ENCODE assay signal across 1 cellular context in genomic region chr16:4371481-4372314, GRCh38.
A peak's percentile ranks its signal among the peaks of the same experiment; 100 is the strongest.
TF ChIP-seq lines count a peak whose summit lies in the region.

Gene VASN (plus strand): TSS chr16:4371848. CDS start chr16:4380878, 9,030 bp downstream.

TF ChIP-seq in HepG2, 621 proteins besides CTCF, POLR2A, EP300 and RAD21 (continued from another document and continues in another):
- peak; percentile 79 for TF ChIP-seq ZNF142 (CRISPR knock-in tag; IDR thresholded peaks at IDR 0.05)
- no peak for TF ChIP-seq MTF1 (CRISPR knock-in tag; IDR thresholded peaks at IDR 0.05)
- no peak for TF ChIP-seq ZBTB42 (CRISPR knock-in tag; IDR thresholded peaks at IDR 0.05)
- TF ChIP-seq THAP7 (CRISPR knock-in tag; IDR thresholded peaks at IDR 0.05): no peak
- TF ChIP-seq TFDP1 (CRISPR knock-in tag; IDR thresholded peaks at IDR 0.05; ENCODE audit: borderline replicate concordance): no peak
- TF ChIP-seq TBL1XR1 (IDR thresholded peaks at IDR 0.05; ENCODE audit: borderline replicate concordance, low read length, partially characterized antibody): no peak
- TF ChIP-seq ZNF296 (CRISPR knock-in tag; conservative IDR thresholded peaks at IDR 0.05): no peak
- TF ChIP-seq EZH2 (conservative IDR thresholded peaks at IDR 0.05; ENCODE audit: low read depth, low read length): no peak
- TF ChIP-seq MTA1 (CRISPR knock-in tag; IDR thresholded peaks at IDR 0.05; ENCODE audit: borderline replicate concordance): peak; percentile 36; the same call in 1 of the 2 replicates
- no peak for TF ChIP-seq ZNF24 (IDR thresholded peaks at IDR 0.05)
- no peak for TF ChIP-seq ZKSCAN1 (IDR thresholded peaks at IDR 0.05; ENCODE audit: low read length)
- TF ChIP-seq ZNF549 (CRISPR knock-in tag; IDR thresholded peaks at IDR 0.05): no peak
- peak; percentile 62; the same call in 1 of the 2 replicates for TF ChIP-seq KDM2A (CRISPR knock-in tag; IDR thresholded peaks at IDR 0.05; ENCODE audit: borderline replicate concordance, low read depth)
- peak; percentile 11; the same call in 1 of the 2 replicates for TF ChIP-seq THRA (CRISPR knock-in tag; IDR thresholded peaks at IDR 0.05; ENCODE audit: borderline replicate concordance)
- peak; percentile 70; the same call in 1 of the 2 replicates for TF ChIP-seq SAP130 (CRISPR knock-in tag; IDR thresholded peaks at IDR 0.05; ENCODE audit: low read depth)
- TF ChIP-seq HMG20B (CRISPR knock-in tag; conservative IDR thresholded peaks at IDR 0.05): no peak
- TF ChIP-seq SALL2 (CRISPR knock-in tag; IDR thresholded peaks at IDR 0.05): peak; percentile 66; the same call in 1 of the 2 replicates
- TF ChIP-seq ZNF766 (CRISPR knock-in tag; IDR thresholded peaks at IDR 0.05; ENCODE audit: borderline replicate concordance): 0 out of 2 replicates have a peak, but pooled peaks have one; percentile 77
- TF ChIP-seq KLF6 (CRISPR knock-in tag; IDR thresholded peaks at IDR 0.05): peak; percentile 58; the same call in 1 of the 2 replicates
- TF ChIP-seq KLF16 (CRISPR knock-in tag; IDR thresholded peaks at IDR 0.05): peak in 1 of 2 experiments; percentile 66; a peak in 1 of 4 replicates
- 0 out of 2 replicates have a peak, but pooled peaks have one; percentile 36 for TF ChIP-seq ZBTB26 (CRISPR knock-in tag; IDR thresholded peaks at IDR 0.05; ENCODE audit: borderline replicate concordance)
- no peak for TF ChIP-seq SIX4 (CRISPR knock-in tag; IDR thresholded peaks at IDR 0.05)
- TF ChIP-seq HES4 (CRISPR knock-in tag; IDR thresholded peaks at IDR 0.05; ENCODE audit: borderline replicate concordance): 0 out of 2 replicates have a peak, but pooled peaks have one; percentile 30
- TF ChIP-seq ELF3 (CRISPR knock-in tag; IDR thresholded peaks at IDR 0.05): no peak; the same call in 1 of the 2 replicates
- peak; percentile 83; the same call in 1 of the 2 replicates for TF ChIP-seq ZNF776 (CRISPR knock-in tag; IDR thresholded peaks at IDR 0.05)
- no peak for TF ChIP-seq ZNF75D (CRISPR knock-in tag; IDR thresholded peaks at IDR 0.05; ENCODE audit: borderline replicate concordance)
- TF ChIP-seq DMTF1 (CRISPR knock-in tag; IDR thresholded peaks at IDR 0.05): 0 out of 2 replicates have a peak, but pooled peaks have one; percentile 44
- no peak for TF ChIP-seq BCLAF1 (IDR thresholded peaks at IDR 0.05)
- TF ChIP-seq CAMTA2 (CRISPR knock-in tag; IDR thresholded peaks at IDR 0.05; ENCODE audit: borderline replicate concordance): no peak; the same call in 1 of the 2 replicates
- no peak for TF ChIP-seq TRIM24 (CRISPR knock-in tag; IDR thresholded peaks at IDR 0.05)
- TF ChIP-seq PHF8 (CRISPR knock-in tag; IDR thresholded peaks at IDR 0.05): peak; percentile 77
- no peak for TF ChIP-seq ATAD3A (CRISPR knock-in tag; IDR thresholded peaks at IDR 0.05)
- no peak for TF ChIP-seq RERE (CRISPR knock-in tag; IDR thresholded peaks at IDR 0.05; ENCODE audit: low read depth)
- TF ChIP-seq RFXANK (CRISPR knock-in tag; IDR thresholded peaks at IDR 0.05): no peak
- no peak for TF ChIP-seq AGO1 (IDR thresholded peaks at IDR 0.05; ENCODE audit: low read depth, low read length, poor library complexity, severe bottlenecking)
- TF ChIP-seq TBX2 (CRISPR knock-in tag; IDR thresholded peaks at IDR 0.05; ENCODE audit: borderline replicate concordance): 0 out of 2 replicates have a peak, but pooled peaks have one; percentile 6
- 0 out of 2 replicates have a peak, but pooled peaks have one; percentile 13 for TF ChIP-seq THAP11 (CRISPR knock-in tag; IDR thresholded peaks at IDR 0.05)
- no peak for TF ChIP-seq PLRG1 (conservative IDR thresholded peaks at IDR 0.05)
